16 cellular contexts compared by ENCODE assay signal in genomic region chrX:7606253-7606652, GRCh38.
"Had no signal": no experiment of that assay in that cellular context is flagged by ENCODE, and none has a peak within 500 bp of the region (broad histone marks: within the 10 kb centered on the region; RNA-seq: fewer than 3 reads in every experiment).

No MANE protein-coding gene starts in this region.

- H3K27me3 ChIP-seq: sigmoid colon had no signal

- H3K36me3 ChIP-seq: sigmoid colon had no signal

- H3K4me1 ChIP-seq: psoas muscle, sigmoid colon had no signal

- DNase-seq: activated CD4-positive, alpha-beta memory T cell treated with anti-CD3 and anti-CD28 coated beads for 36 hours; activated CD4-positive, alpha-beta T cell treated with anti-CD3 and anti-CD28 coated beads for 1 hour; activated naive CD8-positive, alpha-beta T cell treated with anti-CD3 and anti-CD28 coated beads, Interleukin-2, amount 10 ng/mL, durations not matched to agents 7 days and 5 days; activated T-cell treated with anti-CD3 and anti-CD28 coated beads, Interleukin-2, amount 50 U/mL, for 72 hours; anterior cingulate cortex; endodermal cell; erythroblast; kidney; mesendoderm; occipital lobe; psoas muscle; sigmoid colon; stimulated activated CD4-positive, alpha-beta T cell treated with anti-CD3 and anti-CD28 coated beads, Interleukin-2, amount 100 ng/mL, for 24 hours; stimulated activated naive CD4-positive, alpha-beta T cell; substantia nigra; trophoblast cell had no signal

- H3K9me3 ChIP-seq: sigmoid colon had no signal

- H3K4me3 ChIP-seq: psoas muscle, sigmoid colon had no signal

- H3K27ac ChIP-seq: psoas muscle, sigmoid colon had no signal
